In the genomic region with DNA sequence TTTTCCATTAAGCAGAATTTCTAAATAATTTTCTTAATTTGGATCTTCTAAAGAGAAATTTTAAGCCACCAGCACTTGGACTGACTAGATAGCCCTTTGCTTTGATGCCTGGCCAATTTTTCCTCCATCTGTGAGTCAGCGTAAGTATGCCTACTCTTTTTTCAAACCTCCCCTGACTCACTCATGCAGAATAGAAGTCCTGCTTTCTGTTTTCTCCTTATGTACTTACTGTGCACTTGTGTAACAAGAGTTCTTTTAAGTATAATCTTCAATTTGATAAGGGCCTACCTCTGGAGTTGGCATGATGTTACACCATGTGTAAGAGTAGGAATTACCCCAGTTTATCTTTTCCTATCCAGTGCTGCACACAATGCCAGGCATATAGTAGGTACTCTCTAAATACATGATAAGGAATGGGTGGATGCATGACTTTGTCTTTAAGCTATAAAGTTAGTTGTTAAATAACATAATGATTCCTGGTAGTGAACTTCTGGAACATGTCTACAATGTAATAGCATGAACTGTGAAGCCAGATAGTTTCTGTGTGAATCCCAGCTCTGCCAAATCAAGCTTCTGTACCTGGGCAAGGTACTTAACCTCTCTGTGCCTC, we compare ENCODE assay signal across 9 cellular contexts.
DNase-seq lines count a peak whose midpoint lies in the region; ATAC-seq and TF ChIP-seq lines count a peak whose summit lies in the region.
"Had no signal": no experiment of that assay in that cellular context is flagged by ENCODE, and none has a peak within 500 bp of the region (broad histone marks: within the 10 kb centered on the region; RNA-seq: fewer than 3 reads in every experiment).

No MANE protein-coding gene starts in this region.

- H3K9me3 Mint-ChIP-seq in CD4-positive, alpha-beta memory T cell = peaks cover 0 to 4% (median 1%) of the 10 kb centered on the region in 8 donors

- H3K27me3 ChIP-seq in neuronal stem cell (ENCODE audit: control insufficient read depth in 3 of 3, insufficient read depth in 3 of 3, low read depth in 1 of 3, low read length in 3 of 3) = no peaks in the 10 kb centered on the region
- H3K27me3 ChIP-seq in CD4-positive, alpha-beta memory T cell (ENCODE audit: insufficient read depth, low read length) = no peaks in the 10 kb centered on the region

- H2BK5ac ChIP-seq in neuronal stem cell (ENCODE audit: low read length) = no peak overlapping the region

- H3K27me3 Mint-ChIP-seq in CD4-positive, alpha-beta memory T cell = no peaks in the 10 kb centered on the region

- H3K18ac ChIP-seq in neuronal stem cell (ENCODE audit: low read length) = no peak overlapping the region

- no peak overlapping the region for H3K27ac Mint-ChIP-seq in CD4-positive, alpha-beta memory T cell

- DNase-seq in AG09309 (ENCODE audit: low read depth) = peak; percentile 76
- DNase-seq in NB4 (ENCODE audit: low read depth) = peak; percentile 78
- no peak for DNase-seq in neuronal stem cell (ENCODE audit: low spot score)
- no peak for DNase-seq in CD4-positive, alpha-beta memory T cell
- no peak for DNase-seq in NCI-H524 treated with DMSO at 0.1 percent for 48 hours (lab: John Stamatoyannopoulos, UW)
- DNase-seq in NCI-H1092 (lab: John Stamatoyannopoulos, UW) = no peak
- no peak for DNase-seq in NOMO-1 treated with DMSO at 0.1 percent for 48 hours (lab: John Stamatoyannopoulos, UW; ENCODE audit: unreplicated experiment)
- DNase-seq: activated naive CD4-positive, alpha-beta T cell treated with anti-CD3 and anti-CD28 coated beads, Interleukin-2, amount 50 U/mL, for 16 hours had no signal

- H3K79me1 ChIP-seq in neuronal stem cell (ENCODE audit: low read depth, low read length) = no peaks in the 10 kb centered on the region

- CTCF ChIA-PET in CD4-positive, alpha-beta memory T cell (lab: Charles Lee; ENCODE audit: partially characterized antibody) = interaction anchor here (0.7 kb wide), 1 partner anchor 51 kb away, joined by 3 read pairs; no protein-coding TSS in a partner anchor

- intact Hi-C loops in CD4-positive, alpha-beta memory T cell (cut with micrococcal nuclease) = no loop called here

- H3K4me2 ChIP-seq in neuronal stem cell (ENCODE audit: insufficient read depth, low read length, poor library complexity, severe bottlenecking) = no peak overlapping the region

- WGBS in neuronal stem cell (ENCODE audit: extremely low coverage in 2 of 2, insufficient read length in 2 of 2, insufficient replicate concordance in 1 of 2), 2 donors = no CpG with 5 or more reads among the region's 1 CpG

- ATAC-seq in esophagus mucosa = peak; percentile 81

- POLR2A ChIA-PET in CD4-positive, alpha-beta memory T cell (lab: Charles Lee; ENCODE audit: partially characterized antibody) = interaction anchor here (0.6 kb wide), 1 partner anchor 12 kb away, joined by 3 read pairs; no protein-coding TSS in a partner anchor

- H3K4me3 ChIP-seq in AG09309 (ENCODE audit: control insufficient read depth, low read depth, low read length) (no peak overlapping the region), NB4 (ENCODE audit: low read depth, low read length) (no peak overlapping the region), neuronal stem cell (ENCODE audit: low read length in 2 of 2) (no peak overlapping the region)
- no peak overlapping the region for H3K4me3 ChIP-seq in CD4-positive, alpha-beta memory T cell (ENCODE audit: low read length in 2 of 2)

- no peak overlapping the region for H3K23ac ChIP-seq in neuronal stem cell (ENCODE audit: low read depth, low read length, poor library complexity)

- peaks cover 0 to 17% of the 10 kb centered on the region in 2 donors for H3K9me3 ChIP-seq in neuronal stem cell (replicated peaks in 1 of 2; ENCODE audit: control insufficient read depth in 2 of 2, insufficient read depth in 1 of 2, low read depth in 1 of 2, low read length in 2 of 2)
- no peaks in the 10 kb centered on the region for H3K9me3 ChIP-seq in CD4-positive, alpha-beta memory T cell (ENCODE audit: control insufficient read depth in 1 of 2, low read length in 2 of 2)

- H3K36me3 Mint-ChIP-seq in CD4-positive, alpha-beta memory T cell = peaks cover 0 to 4% of the 10 kb centered on the region in 2 donors

- H3K36me3 ChIP-seq in neuronal stem cell (replicated peaks in 1 of 2; ENCODE audit: control insufficient read depth in 2 of 2, insufficient read depth in 2 of 2, low read length in 2 of 2) = peaks cover 0 to 39% of the 10 kb centered on the region in 2 donors
- no peaks in the 10 kb centered on the region for H3K36me3 ChIP-seq in CD4-positive, alpha-beta memory T cell (ENCODE audit: insufficient read depth, low read length)

- no peak overlapping the region for H2AFZ ChIP-seq in neuronal stem cell (ENCODE audit: low read length)

- no peak overlapping the region for H3K4me3 Mint-ChIP-seq in CD4-positive, alpha-beta memory T cell

- H3K9ac ChIP-seq in neuronal stem cell (ENCODE audit: low read depth, low read length, poor library complexity) = no peak overlapping the region

- H2BK12ac ChIP-seq in neuronal stem cell (ENCODE audit: low read length) = no peak overlapping the region

- TF ChIP-seq CTCF in AG09309 (IDR thresholded peaks at IDR 0.05; ENCODE audit: control insufficient read depth, insufficient read depth, low read depth, low read length, missing control alignments) (no peak), NB4 (IDR thresholded peaks at IDR 0.05; ENCODE audit: low read depth, low read length) (no peak)

- H4K8ac ChIP-seq in neuronal stem cell (ENCODE audit: low read depth, low read length) = no peak overlapping the region

- H2BK120ac ChIP-seq in neuronal stem cell (ENCODE audit: low read depth, low read length) = no peak overlapping the region

- no peak overlapping the region for H2BK15ac ChIP-seq in neuronal stem cell (ENCODE audit: low read length)

- H4K91ac ChIP-seq in neuronal stem cell (ENCODE audit: low read depth, low read length, poor library complexity) = no peak overlapping the region

- peak overlapping the region; percentile 36 for H3K27ac ChIP-seq in neuronal stem cell (replicated peaks; ENCODE audit: low read length)
- H3K27ac ChIP-seq in CD4-positive, alpha-beta memory T cell (ENCODE audit: low read depth, low read length) = no peak overlapping the region

- peaks cover 10 to 19% of the 10 kb centered on the region in 2 donors for H3K4me1 ChIP-seq in neuronal stem cell (ENCODE audit: control insufficient read depth in 2 of 2, insufficient read depth in 1 of 2, low read depth in 1 of 2, low read length in 2 of 2)
- H3K4me1 ChIP-seq in CD4-positive, alpha-beta memory T cell (ENCODE audit: insufficient read depth, low read length) = no peaks in the 10 kb centered on the region

- no peak overlapping the region for H3K14ac ChIP-seq in neuronal stem cell (ENCODE audit: low read length)

- H2AK5ac ChIP-seq in neuronal stem cell (ENCODE audit: low read depth, low read length) = no peak overlapping the region

- H3K4ac ChIP-seq in neuronal stem cell (ENCODE audit: low read length) = no peak overlapping the region

- H3K4me1 Mint-ChIP-seq in CD4-positive, alpha-beta memory T cell = no peaks in the 10 kb centered on the region

- no peak for TF ChIP-seq POLR2A in NB4 (IDR thresholded peaks at IDR 0.05; ENCODE audit: extremely low read depth, insufficient read length)

Comparison
In these comparisons a context has a peak if more than half of its experiments do, and no peak if none do; other contexts are left out.
1. DNase-seq: peak in AG09309 (single experiment) and NB4 (single experiment); none in neuronal stem cell (single experiment), CD4-positive, alpha-beta memory T cell (0 of 5), NCI-H524 treated with DMSO at 0.1 percent for 48 hours (single experiment), NCI-H1092 (single experiment) and NOMO-1 treated with DMSO at 0.1 percent for 48 hours (single experiment).